Comparison of ENCODE assay signal across 1 cellular context in genomic region chr10:114489521-114490310, GRCh38.
TF ChIP-seq lines count a peak whose summit lies in the region.

No MANE protein-coding gene starts in this region.

TF ChIP-seq in Ishikawa, 13 proteins besides CTCF, POLR2A, EP300 and RAD21 (continued from another document):
- TF ChIP-seq, protein P1, sequence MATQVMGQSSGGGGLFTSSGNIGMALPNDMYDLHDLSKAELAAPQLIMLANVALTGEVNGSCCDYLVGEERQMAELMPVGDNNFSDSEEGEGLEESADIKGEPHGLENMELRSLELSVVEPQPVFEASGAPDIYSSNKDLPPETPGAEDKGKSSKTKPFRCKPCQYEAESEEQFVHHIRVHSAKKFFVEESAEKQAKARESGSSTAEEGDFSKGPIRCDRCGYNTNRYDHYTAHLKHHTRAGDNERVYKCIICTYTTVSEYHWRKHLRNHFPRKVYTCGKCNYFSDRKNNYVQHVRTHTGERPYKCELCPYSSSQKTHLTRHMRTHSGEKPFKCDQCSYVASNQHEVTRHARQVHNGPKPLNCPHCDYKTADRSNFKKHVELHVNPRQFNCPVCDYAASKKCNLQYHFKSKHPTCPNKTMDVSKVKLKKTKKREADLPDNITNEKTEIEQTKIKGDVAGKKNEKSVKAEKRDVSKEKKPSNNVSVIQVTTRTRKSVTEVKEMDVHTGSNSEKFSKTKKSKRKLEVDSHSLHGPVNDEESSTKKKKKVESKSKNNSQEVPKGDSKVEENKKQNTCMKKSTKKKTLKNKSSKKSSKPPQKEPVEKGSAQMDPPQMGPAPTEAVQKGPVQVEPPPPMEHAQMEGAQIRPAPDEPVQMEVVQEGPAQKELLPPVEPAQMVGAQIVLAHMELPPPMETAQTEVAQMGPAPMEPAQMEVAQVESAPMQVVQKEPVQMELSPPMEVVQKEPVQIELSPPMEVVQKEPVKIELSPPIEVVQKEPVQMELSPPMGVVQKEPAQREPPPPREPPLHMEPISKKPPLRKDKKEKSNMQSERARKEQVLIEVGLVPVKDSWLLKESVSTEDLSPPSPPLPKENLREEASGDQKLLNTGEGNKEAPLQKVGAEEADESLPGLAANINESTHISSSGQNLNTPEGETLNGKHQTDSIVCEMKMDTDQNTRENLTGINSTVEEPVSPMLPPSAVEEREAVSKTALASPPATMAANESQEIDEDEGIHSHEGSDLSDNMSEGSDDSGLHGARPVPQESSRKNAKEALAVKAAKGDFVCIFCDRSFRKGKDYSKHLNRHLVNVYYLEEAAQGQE (IDR thresholded peaks at IDR 0.05; ENCODE audit: low read depth): no peak
- TF ChIP-seq TAF1 (IDR thresholded peaks at IDR 0.05; ENCODE audit: low read depth): no peak
- TF ChIP-seq USF1 (IDR thresholded peaks at IDR 0.05): no peak
- TF ChIP-seq MAX (IDR thresholded peaks at IDR 0.05): peak; percentile 23; the same call in 1 of the 2 replicates
